ENCODE assay signal across 28 cellular contexts in genomic region chr6:119614138-119614537, GRCh38.
"Had no signal": no experiment of that assay in that cellular context is flagged by ENCODE, and none has a peak within 500 bp of the region (broad histone marks: within the 10 kb centered on the region; RNA-seq: fewer than 3 reads in every experiment).

No MANE protein-coding gene starts in this region.

- H3K27me3 Mint-ChIP-seq: central memory CD8-positive, alpha-beta T cell; type B pancreatic cell had no signal

- ATAC-seq: activated CD8-positive, alpha-beta T cell treated with anti-CD3 and anti-CD28 coated beads, Interleukin-2, amount 10 ng/mL, durations not matched to agents 7 days and 5 days; activated naive CD4-positive, alpha-beta T cell treated with anti-CD3 and anti-CD28 coated beads, Interleukin-2, amount 50 U/mL, for 72 hours; effector memory CD8-positive, alpha-beta T cell; gastroesophageal sphincter; heart left ventricle; left colon; lower lobe of right lung; naive thymus-derived CD4-positive, alpha-beta T cell; sciatic nerve had no signal

- FAIRE-seq: astrocyte, colon, endothelial cell of umbilical vein, TTC549 had no signal

- H3K36me3 Mint-ChIP-seq: activated naive CD4-positive, alpha-beta T cell treated with anti-CD3 and anti-CD28 coated beads, Interleukin-2, amount 50 U/mL, for 72 hours; naive thymus-derived CD4-positive, alpha-beta T cell; type B pancreatic cell had no signal

- H3K9me3 Mint-ChIP-seq: activated naive CD4-positive, alpha-beta T cell treated with anti-CD3 and anti-CD28 coated beads, Interleukin-2, amount 50 U/mL, for 72 hours; central memory CD8-positive, alpha-beta T cell; effector memory CD8-positive, alpha-beta T cell; naive thymus-derived CD4-positive, alpha-beta T cell; type B pancreatic cell had no signal

- DNase-seq: activated CD4-positive, alpha-beta T cell treated with anti-CD3 and anti-CD28 coated beads for 1 hour; activated CD4-positive, alpha-beta T cell treated with anti-CD3 and anti-CD28 coated beads, Interleukin-2, amount 50 U/mL, for 1 hour; activated CD8-positive, alpha-beta T cell treated with anti-CD3 and anti-CD28 coated beads, Interleukin-2, amount 10 ng/mL, durations not matched to agents 7 days and 5 days; activated T-cell treated with anti-CD3 and anti-CD28 coated beads, Interleukin-2, amount 50 U/mL, for 1 hour; adrenal gland; dorsolateral prefrontal cortex; effector memory CD8-positive, alpha-beta T cell; heart left ventricle; islet precursor cell; left colon; lower lobe of right lung; naive thymus-derived CD4-positive, alpha-beta T cell; stimulated activated CD4-positive, alpha-beta T cell treated with anti-CD3 and anti-CD28 coated beads, Interleukin-15, amount 100 ng/mL, for 24 hours; stimulated activated naive CD4-positive, alpha-beta T cell; testis; WERI-Rb-1 had no signal

- H3K4me1 Mint-ChIP-seq: central memory CD8-positive, alpha-beta T cell had no signal

- H3K4me2 ChIP-seq: smooth muscle cell had no signal

- H3K4me1 ChIP-seq: esophagus muscularis mucosa, gastroesophageal sphincter, heart left ventricle, lower lobe of right lung, testis, vagina had no signal

- H3K4me3 Mint-ChIP-seq: activated CD8-positive, alpha-beta T cell treated with anti-CD3 and anti-CD28 coated beads, Interleukin-2, amount 10 ng/mL, durations not matched to agents 7 days and 5 days; central memory CD8-positive, alpha-beta T cell; effector memory CD8-positive, alpha-beta T cell; naive thymus-derived CD4-positive, alpha-beta T cell; type B pancreatic cell had no signal

- H3K27me3 ChIP-seq: adrenal gland, dorsolateral prefrontal cortex, esophagus muscularis mucosa, gastroesophageal sphincter, heart left ventricle, testis, vagina had no signal

- H3K36me3 ChIP-seq: adrenal gland, esophagus muscularis mucosa, gastroesophageal sphincter, heart left ventricle, lower lobe of right lung, vagina, WERI-Rb-1 had no signal

- H3K27ac ChIP-seq: adrenal gland, dorsolateral prefrontal cortex, esophagus muscularis mucosa, gastroesophageal sphincter, heart left ventricle, lower lobe of right lung, testis, vagina, WERI-Rb-1 had no signal

- H3K4me3 ChIP-seq: adrenal gland, dorsolateral prefrontal cortex, esophagus muscularis mucosa, gastroesophageal sphincter, heart left ventricle, lower lobe of right lung, smooth muscle cell, testis, vagina had no signal

- H3K27ac Mint-ChIP-seq: activated CD8-positive, alpha-beta T cell treated with anti-CD3 and anti-CD28 coated beads, Interleukin-2, amount 10 ng/mL, durations not matched to agents 7 days and 5 days; activated naive CD4-positive, alpha-beta T cell treated with anti-CD3 and anti-CD28 coated beads, Interleukin-2, amount 50 U/mL, for 72 hours; effector memory CD8-positive, alpha-beta T cell; naive thymus-derived CD4-positive, alpha-beta T cell; type B pancreatic cell had no signal

- H3K9me3 ChIP-seq: esophagus muscularis mucosa, gastroesophageal sphincter, heart left ventricle, lower lobe of right lung, testis, vagina had no signal
